Comparison of ENCODE assay signal across 1 cellular context in genomic region chr22:19876314-19876940, GRCh38.
TF ChIP-seq lines count a peak whose summit lies in the region.

No MANE protein-coding gene starts in this region.

TF ChIP-seq in K562, 482 proteins besides CTCF, POLR2A, EP300 and RAD21 (continued from another document and continues in another):
- TF ChIP-seq, protein P1, sequence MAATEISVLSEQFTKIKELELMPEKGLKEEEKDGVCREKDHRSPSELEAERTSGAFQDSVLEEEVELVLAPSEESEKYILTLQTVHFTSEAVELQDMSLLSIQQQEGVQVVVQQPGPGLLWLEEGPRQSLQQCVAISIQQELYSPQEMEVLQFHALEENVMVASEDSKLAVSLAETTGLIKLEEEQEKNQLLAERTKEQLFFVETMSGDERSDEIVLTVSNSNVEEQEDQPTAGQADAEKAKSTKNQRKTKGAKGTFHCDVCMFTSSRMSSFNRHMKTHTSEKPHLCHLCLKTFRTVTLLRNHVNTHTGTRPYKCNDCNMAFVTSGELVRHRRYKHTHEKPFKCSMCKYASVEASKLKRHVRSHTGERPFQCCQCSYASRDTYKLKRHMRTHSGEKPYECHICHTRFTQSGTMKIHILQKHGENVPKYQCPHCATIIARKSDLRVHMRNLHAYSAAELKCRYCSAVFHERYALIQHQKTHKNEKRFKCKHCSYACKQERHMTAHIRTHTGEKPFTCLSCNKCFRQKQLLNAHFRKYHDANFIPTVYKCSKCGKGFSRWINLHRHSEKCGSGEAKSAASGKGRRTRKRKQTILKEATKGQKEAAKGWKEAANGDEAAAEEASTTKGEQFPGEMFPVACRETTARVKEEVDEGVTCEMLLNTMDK (IDR thresholded peaks at IDR 0.05; ENCODE audit: borderline replicate concordance, insufficient read depth, low read depth, low read length, poor library complexity, severe bottlenecking), result no peak
- TF ChIP-seq XRCC3 (IDR thresholded peaks at IDR 0.05) (no peak), ZBTB9 (CRISPR knock-in tag; IDR thresholded peaks at IDR 0.05) (no peak), FUS (optimal IDR thresholded peaks at IDR 0.05; ENCODE audit: low read depth, low read length) (no peak), NFIX (CRISPR knock-in tag; IDR thresholded peaks at IDR 0.05; ENCODE audit: low read depth) (no peak), KAT7 (CRISPR knock-in tag; IDR thresholded peaks at IDR 0.05; ENCODE audit: borderline replicate concordance) (no peak), ZNF75A (CRISPR knock-in tag; IDR thresholded peaks at IDR 0.05) (no peak), ZNF324 (CRISPR knock-in tag; IDR thresholded peaks at IDR 0.05) (no peak), THRB (CRISPR knock-in tag; conservative IDR thresholded peaks at IDR 0.05) (no peak), ESRRA (IDR thresholded peaks at IDR 0.05; ENCODE audit: borderline replicate concordance, low read depth) (no peak), XRCC5 (IDR thresholded peaks at IDR 0.05; ENCODE audit: low read depth, low read length) (no peak), HNRNPH1 (optimal IDR thresholded peaks at IDR 0.05; ENCODE audit: low read depth, low read length) (no peak), ZC3H11A (IDR thresholded peaks at IDR 0.05; ENCODE audit: low read depth, low read length) (no peak), ZNF644 (tag; IDR thresholded peaks at IDR 0.05; ENCODE audit: low read depth) (no peak), ZNF57 (CRISPR knock-in tag; IDR thresholded peaks at IDR 0.05) (no peak), ZNF668 (CRISPR knock-in tag; IDR thresholded peaks at IDR 0.05) (no peak), ZBED1 (IDR thresholded peaks at IDR 0.05) (no peak), ZNF77 (CRISPR knock-in tag; IDR thresholded peaks at IDR 0.05) (no peak), ARID1B (IDR thresholded peaks at IDR 0.05) (no peak), SAFB2 (IDR thresholded peaks at IDR 0.05; ENCODE audit: borderline replicate concordance, low read depth, low read length, severe bottlenecking) (no peak), ATF1 (CRISPR knock-in tag; IDR thresholded peaks at IDR 0.05) (no peak), ATF1 (tag; IDR thresholded peaks at IDR 0.05) (no peak), TOE1 (IDR thresholded peaks at IDR 0.05; ENCODE audit: borderline replicate concordance) (no peak), TOE1 (CRISPR knock-in tag; IDR thresholded peaks at IDR 0.05; ENCODE audit: borderline replicate concordance, low read depth) (no peak), ETS1 (conservative IDR thresholded peaks at IDR 0.05; ENCODE audit: control insufficient read depth, low read depth, low read length) (0 out of 2 replicates have a peak, but pooled peaks have one; percentile 36), STAT5B (CRISPR knock-in tag; IDR thresholded peaks at IDR 0.05) (no peak), MLX (CRISPR knock-in tag; conservative IDR thresholded peaks at IDR 0.05) (0 out of 4 replicates have a peak, but pooled peaks of 1 of the 2 experiments have one; percentile 54), ZNF431 (CRISPR knock-in tag; IDR thresholded peaks at IDR 0.05) (no peak), ZNF12 (CRISPR knock-in tag; IDR thresholded peaks at IDR 0.05) (no peak), ZFX (CRISPR knock-in tag; IDR thresholded peaks at IDR 0.05) (no peak), PCBP1 (IDR thresholded peaks at IDR 0.05; ENCODE audit: low read depth, low read length, poor library complexity, severe bottlenecking) (peak; percentile 31), PRMT5 (CRISPR knock-in tag; IDR thresholded peaks at IDR 0.05) (no peak), MBD2 (IDR thresholded peaks at IDR 0.05; ENCODE audit: borderline replicate concordance, low read depth) (no peak), ZBTB43 (CRISPR knock-in tag; IDR thresholded peaks at IDR 0.05) (no peak), ZNF717 (CRISPR knock-in tag; IDR thresholded peaks at IDR 0.05) (no peak), SETDB1 (IDR thresholded peaks at IDR 0.05; ENCODE audit: low read length) (peak; percentile 37), NCOA6 (IDR thresholded peaks at IDR 0.05) (no peak), ATF7 (IDR thresholded peaks at IDR 0.05) (no peak), ZNF175 (CRISPR knock-in tag; IDR thresholded peaks at IDR 0.05; ENCODE audit: low read depth) (no peak), ZNF586 (CRISPR knock-in tag; conservative IDR thresholded peaks at IDR 0.05) (no peak), TGIF2 (CRISPR knock-in tag; IDR thresholded peaks at IDR 0.05) (no peak), ZNF165 (CRISPR knock-in tag; IDR thresholded peaks at IDR 0.05; ENCODE audit: borderline replicate concordance) (no peak), SRSF7 (optimal IDR thresholded peaks at IDR 0.05; ENCODE audit: low read depth, low read length) (no peak), DEAF1 (CRISPR knock-in tag; IDR thresholded peaks at IDR 0.05) (no peak), HEY1 (CRISPR knock-in tag; IDR thresholded peaks at IDR 0.05; ENCODE audit: borderline replicate concordance) (no peak), RB1 (IDR thresholded peaks at IDR 0.05; ENCODE audit: low read depth) (no peak), VEZF1 (CRISPR knock-in tag; IDR thresholded peaks at IDR 0.05) (no peak), NFXL1 (CRISPR knock-in tag; IDR thresholded peaks at IDR 0.05) (no peak), BRF2 (IDR thresholded peaks at IDR 0.05; ENCODE audit: borderline replicate concordance, insufficient read depth, insufficient read length) (no peak), FOXA1 (IDR thresholded peaks at IDR 0.05; ENCODE audit: borderline replicate concordance) (no peak), ZEB2 (IDR thresholded peaks at IDR 0.05) (no peak)
- TF ChIP-seq, protein P2, sequence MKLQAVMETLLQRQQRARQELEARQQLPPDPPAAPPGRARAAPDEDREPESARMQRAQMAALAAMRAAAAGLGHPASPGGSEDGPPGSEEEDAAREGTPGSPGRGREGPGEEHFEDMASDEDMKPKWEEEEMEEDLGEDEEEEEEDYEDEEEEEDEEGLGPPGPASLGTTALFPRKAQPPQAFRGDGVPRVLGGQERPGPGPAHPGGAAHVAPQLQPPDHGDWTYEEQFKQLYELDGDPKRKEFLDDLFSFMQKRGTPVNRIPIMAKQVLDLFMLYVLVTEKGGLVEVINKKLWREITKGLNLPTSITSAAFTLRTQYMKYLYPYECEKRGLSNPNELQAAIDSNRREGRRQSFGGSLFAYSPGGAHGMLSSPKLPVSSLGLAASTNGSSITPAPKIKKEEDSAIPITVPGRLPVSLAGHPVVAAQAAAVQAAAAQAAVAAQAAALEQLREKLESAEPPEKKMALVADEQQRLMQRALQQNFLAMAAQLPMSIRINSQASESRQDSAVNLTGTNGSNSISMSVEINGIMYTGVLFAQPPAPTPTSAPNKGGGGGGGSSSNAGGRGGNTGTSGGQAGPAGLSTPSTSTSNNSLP (IDR thresholded peaks at IDR 0.05; ENCODE audit: borderline replicate concordance, low read depth, low read length), result no peak
- TF ChIP-seq, protein P3, sequence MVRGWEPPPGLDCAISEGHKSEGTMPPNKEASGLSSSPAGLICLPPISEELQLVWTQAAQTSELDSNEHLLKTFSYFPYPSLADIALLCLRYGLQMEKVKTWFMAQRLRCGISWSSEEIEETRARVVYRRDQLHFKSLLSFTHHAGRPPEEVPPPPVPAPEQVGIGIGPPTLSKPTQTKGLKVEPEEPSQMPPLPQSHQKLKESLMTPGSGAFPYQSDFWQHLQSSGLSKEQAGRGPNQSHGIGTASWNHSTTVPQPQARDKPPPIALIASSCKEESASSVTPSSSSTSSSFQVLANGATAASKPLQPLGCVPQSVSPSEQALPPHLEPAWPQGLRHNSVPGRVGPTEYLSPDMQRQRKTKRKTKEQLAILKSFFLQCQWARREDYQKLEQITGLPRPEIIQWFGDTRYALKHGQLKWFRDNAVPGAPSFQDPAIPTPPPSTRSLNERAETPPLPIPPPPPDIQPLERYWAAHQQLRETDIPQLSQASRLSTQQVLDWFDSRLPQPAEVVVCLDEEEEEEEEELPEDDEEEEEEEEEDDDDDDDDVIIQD (CRISPR knock-in tag; IDR thresholded peaks at IDR 0.05), result no peak
- TF ChIP-seq, protein P4, sequence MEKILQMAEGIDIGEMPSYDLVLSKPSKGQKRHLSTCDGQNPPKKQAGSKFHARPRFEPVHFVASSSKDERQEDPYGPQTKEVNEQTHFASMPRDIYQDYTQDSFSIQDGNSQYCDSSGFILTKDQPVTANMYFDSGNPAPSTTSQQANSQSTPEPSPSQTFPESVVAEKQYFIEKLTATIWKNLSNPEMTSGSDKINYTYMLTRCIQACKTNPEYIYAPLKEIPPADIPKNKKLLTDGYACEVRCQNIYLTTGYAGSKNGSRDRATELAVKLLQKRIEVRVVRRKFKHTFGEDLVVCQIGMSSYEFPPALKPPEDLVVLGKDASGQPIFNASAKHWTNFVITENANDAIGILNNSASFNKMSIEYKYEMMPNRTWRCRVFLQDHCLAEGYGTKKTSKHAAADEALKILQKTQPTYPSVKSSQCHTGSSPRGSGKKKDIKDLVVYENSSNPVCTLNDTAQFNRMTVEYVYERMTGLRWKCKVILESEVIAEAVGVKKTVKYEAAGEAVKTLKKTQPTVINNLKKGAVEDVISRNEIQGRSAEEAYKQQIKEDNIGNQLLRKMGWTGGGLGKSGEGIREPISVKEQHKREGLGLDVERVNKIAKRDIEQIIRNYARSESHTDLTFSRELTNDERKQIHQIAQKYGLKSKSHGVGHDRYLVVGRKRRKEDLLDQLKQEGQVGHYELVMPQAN (IDR thresholded peaks at IDR 0.05; ENCODE audit: borderline replicate concordance), result no peak
